In the genomic region with DNA sequence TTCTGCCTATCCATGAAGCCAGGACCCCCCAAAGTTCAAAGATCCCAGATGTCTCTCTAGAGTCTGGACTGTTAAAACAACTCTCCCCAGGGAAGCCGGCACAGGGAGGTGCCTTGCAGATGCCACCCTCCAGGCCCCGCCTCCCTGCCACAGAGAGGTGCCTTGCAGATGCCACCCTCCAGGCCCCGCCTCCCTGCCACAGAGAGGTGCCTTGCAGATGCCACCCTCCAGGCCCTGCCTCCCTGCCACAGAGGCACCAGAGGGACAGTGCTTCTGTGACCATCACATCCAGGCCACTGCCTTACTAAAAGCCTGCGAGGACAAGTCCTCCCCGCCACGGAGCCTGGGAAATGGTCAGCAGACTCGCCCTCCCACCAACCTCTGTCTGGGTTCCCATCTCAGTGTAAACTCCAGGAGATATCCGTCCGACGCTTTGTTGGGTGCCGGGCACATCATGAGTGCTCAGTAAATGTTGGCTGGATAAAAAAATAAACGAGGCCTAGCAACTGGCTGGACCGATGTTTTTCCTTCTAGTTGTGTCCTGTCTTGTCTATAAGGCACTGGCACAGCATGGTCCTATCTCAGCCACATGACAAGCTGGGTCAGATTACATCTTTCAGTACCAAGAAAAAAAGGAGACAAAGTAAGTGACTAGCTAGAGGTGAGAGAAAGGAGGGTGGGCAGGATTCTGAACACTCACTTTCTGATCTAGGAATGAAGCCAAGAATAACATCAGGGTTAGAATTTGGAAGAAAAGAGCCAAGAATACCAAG, we compare ENCODE assay signal across 16 cellular contexts.
DNase-seq lines count a peak whose midpoint lies in the region; ATAC-seq and TF ChIP-seq lines count a peak whose summit lies in the region.
"Had no signal": no experiment of that assay in that cellular context is flagged by ENCODE, and none has a peak within 500 bp of the region (broad histone marks: within the 10 kb centered on the region; RNA-seq: fewer than 3 reads in every experiment).

No MANE protein-coding gene starts in this region.

- H3K4me1 ChIP-seq in GM23248 (ENCODE audit: insufficient read depth) (no peaks in the 10 kb centered on the region), ascending aorta (peaks cover 4 to 13% of the 10 kb centered on the region in 2 donors), right atrium auricular region (peaks cover 0 to 40% of the 10 kb centered on the region in 2 donors)
- H3K4me1 ChIP-seq: BLaER1 treated with 17β-estradiol and CSF1 and Interleukin-3, amounts not matched to agents 10 nM and 100 nM had no signal

- H3K27ac ChIP-seq in GM23248 = no peak overlapping the region
- H3K27ac ChIP-seq in ascending aorta = peak overlapping the region; percentile 63 to 80
- peak overlapping the region; percentile 69 to 72 for H3K27ac ChIP-seq in right atrium auricular region
- H3K27ac ChIP-seq: BLaER1 treated with 17β-estradiol and CSF1 and Interleukin-3, amounts not matched to agents 10 nM and 100 nM had no signal

- H2AFZ ChIP-seq in GM23248 = no peak overlapping the region

- no peaks in the 10 kb centered on the region for H3K79me2 ChIP-seq in GM23248 (ENCODE audit: insufficient read depth)

- no peak for TF ChIP-seq CTCF in ascending aorta (IDR thresholded peaks at IDR 0.05)
- no peak for TF ChIP-seq CTCF in right atrium auricular region (IDR thresholded peaks at IDR 0.05)
- TF ChIP-seq CTCF in retinal pigment epithelial cell (conservative IDR thresholded peaks at IDR 0.05; ENCODE audit: low read depth, low read length) = no peak
- TF ChIP-seq CTCF in Calu3 (IDR thresholded peaks at IDR 0.05; ENCODE audit: unreplicated experiment) = no peak

- peaks cover 0 to 2% (median 0%) of the 10 kb centered on the region in 4 donors for H3K4me1 Mint-ChIP-seq in naive thymus-derived CD8-positive, alpha-beta T cell
- peaks cover 45% of the 10 kb centered on the region for H3K4me1 Mint-ChIP-seq in Calu3 (ENCODE audit: low read depth, unreplicated experiment)
- H3K4me1 Mint-ChIP-seq: IgD-negative memory B cell had no signal

- no peak overlapping the region for H3K9ac ChIP-seq in GM23248
- H3K9ac ChIP-seq: BLaER1 treated with 17β-estradiol and CSF1 and Interleukin-3, amounts not matched to agents 10 nM and 100 nM had no signal

- H3K4me3 Mint-ChIP-seq in naive thymus-derived CD8-positive, alpha-beta T cell = no peak overlapping the region
- H3K4me3 Mint-ChIP-seq in Calu3 (ENCODE audit: low read depth, unreplicated experiment) = no peak overlapping the region
- H3K4me3 Mint-ChIP-seq: activated CD8-positive, alpha-beta memory T cell treated with anti-CD3 and anti-CD28 coated beads, Interleukin-2, amount 10 ng/mL, durations not matched to agents 7 days and 5 days had no signal

- no peak overlapping the region for H3K27ac Mint-ChIP-seq in naive thymus-derived CD8-positive, alpha-beta T cell
- no peak overlapping the region for H3K27ac Mint-ChIP-seq in Calu3 (ENCODE audit: unreplicated experiment)
- H3K27ac Mint-ChIP-seq: activated CD8-positive, alpha-beta memory T cell treated with anti-CD3 and anti-CD28 coated beads, Interleukin-2, amount 10 ng/mL, durations not matched to agents 7 days and 5 days had no signal

- peaks cover 1 to 14% (median 5%) of the 10 kb centered on the region in 5 donors for H3K27me3 Mint-ChIP-seq in naive thymus-derived CD8-positive, alpha-beta T cell
- no peaks in the 10 kb centered on the region for H3K27me3 Mint-ChIP-seq in Calu3 (ENCODE audit: unreplicated experiment)
- H3K27me3 Mint-ChIP-seq: IgD-negative memory B cell had no signal

- H3K9me2 ChIP-seq in GM23248 (ENCODE audit: insufficient read depth) = no peaks in the 10 kb centered on the region

- H3K36me3 Mint-ChIP-seq in naive thymus-derived CD8-positive, alpha-beta T cell = no peaks in the 10 kb centered on the region
- H3K36me3 Mint-ChIP-seq in Calu3 (ENCODE audit: insufficient read depth, unreplicated experiment) = no peaks in the 10 kb centered on the region
- H3K36me3 Mint-ChIP-seq: activated CD8-positive, alpha-beta memory T cell treated with anti-CD3 and anti-CD28 coated beads, Interleukin-2, amount 10 ng/mL, durations not matched to agents 7 days and 5 days had no signal

- H3K4me3 ChIP-seq in GM23248 (no peak overlapping the region), ascending aorta (no peak overlapping the region), right atrium auricular region (no peak overlapping the region), retinal pigment epithelial cell (ENCODE audit: low read length) (no peak overlapping the region)
- H3K4me3 ChIP-seq: BLaER1 treated with 17β-estradiol and CSF1 and Interleukin-3, amounts not matched to agents 10 nM and 100 nM; testis had no signal

- H3K9me3 ChIP-seq in GM23248 (ENCODE audit: low read depth) = no peaks in the 10 kb centered on the region
- H3K9me3 ChIP-seq in ascending aorta = no peaks in the 10 kb centered on the region
- H3K9me3 ChIP-seq in right atrium auricular region = no peaks in the 10 kb centered on the region
- H3K9me3 ChIP-seq: testis had no signal

- no peak for ATAC-seq in HG02623 (IDR thresholded peaks at IDR 0.05; ENCODE audit: unreplicated experiment)
- ATAC-seq in naive thymus-derived CD8-positive, alpha-beta T cell = no peak
- ATAC-seq: activated CD8-positive, alpha-beta memory T cell treated with anti-CD3 and anti-CD28 coated beads, Interleukin-2, amount 10 ng/mL, durations not matched to agents 7 days and 5 days had no signal

- H3K27me3 ChIP-seq in GM23248 (replicated peaks; ENCODE audit: insufficient read depth) (no peaks in the 10 kb centered on the region), ascending aorta (no peaks in the 10 kb centered on the region), right atrium auricular region (no peaks in the 10 kb centered on the region)
- H3K27me3 ChIP-seq: testis had no signal

- peak; percentile 33 for DNase-seq in GM23248
- DNase-seq in ascending aorta (ENCODE audit: low spot score in 2 of 2) = no peak
- DNase-seq in right atrium auricular region (ENCODE audit: low spot score) = no peak
- DNase-seq in retinal pigment epithelial cell (ENCODE audit: low read depth) = peak; percentile 51
- no peak for DNase-seq in HCEC 1CT
- no peak for DNase-seq in naive thymus-derived CD8-positive, alpha-beta T cell
- DNase-seq in Calu3 = no peak
- DNase-seq: activated CD8-positive, alpha-beta memory T cell treated with anti-CD3 and anti-CD28 coated beads, Interleukin-2, amount 10 ng/mL, durations not matched to agents 7 days and 5 days; islet precursor cell; NCI-H1930; nucleus accumbens; T-helper 2 cell; testis had no signal

- H3F3A ChIP-seq in GM23248 (ENCODE audit: insufficient read depth) = no peaks in the 10 kb centered on the region

- POLR2A ChIA-PET in naive thymus-derived CD8-positive, alpha-beta T cell (lab: Charles Lee) = no interaction called here

- CTCF ChIA-PET in Calu3 (lab: Charles Lee) = no interaction called here

- in situ Hi-C loops in GM23248 (cut with MboI) = no loop called here

- WGBS in GM23248 (ENCODE audit: low coverage in 1 of 2, low lambda C conversion rate in 2 of 2, missing lambda C conversion rate in 2 of 2), 2 experiments = 77 to 80% methylated on average over 13 of the region's 13 CpGs

- no peaks in the 10 kb centered on the region for H3K9me3 Mint-ChIP-seq in naive thymus-derived CD8-positive, alpha-beta T cell
- H3K9me3 Mint-ChIP-seq in Calu3 (ENCODE audit: low read depth, unreplicated experiment) = no peaks in the 10 kb centered on the region

- H3K36me3 ChIP-seq in GM23248 (ENCODE audit: low read depth) (no peaks in the 10 kb centered on the region), ascending aorta (no peaks in the 10 kb centered on the region), right atrium auricular region (no peaks in the 10 kb centered on the region)
- H3K36me3 ChIP-seq: BLaER1 treated with 17β-estradiol and CSF1 and Interleukin-3, amounts not matched to agents 10 nM and 100 nM had no signal

- no peak overlapping the region for H3K4me2 ChIP-seq in GM23248 (ENCODE audit: unreplicated experiment)
- H3K4me2 ChIP-seq: BLaER1 treated with 17β-estradiol and CSF1 and Interleukin-3, amounts not matched to agents 10 nM and 100 nM had no signal

- H4K20me1 ChIP-seq in GM23248 (ENCODE audit: insufficient read depth) = no peaks in the 10 kb centered on the region
- H4K20me1 ChIP-seq: BLaER1 treated with 17β-estradiol and CSF1 and Interleukin-3, amounts not matched to agents 10 nM and 100 nM had no signal

- no TSS peak for BruUV-seq in Calu3 (replicated peaks; lab: Mats Ljungman, UMichigan)

- intact Hi-C loops in ascending aorta (cut with DNase I) = no loop called here
- intact Hi-C loops in Calu3 (cut with micrococcal nuclease; ENCODE audit: unreplicated experiment) = no loop called here

Comparison
In these comparisons a context has a peak if more than half of its experiments do, and no peak if none do; other contexts are left out.
1. DNase-seq: peak in GM23248 (single experiment) and retinal pigment epithelial cell (single experiment); none in ascending aorta (0 of 2), right atrium auricular region (single experiment), HCEC 1CT (single experiment), naive thymus-derived CD8-positive, alpha-beta T cell (0 of 10) and Calu3 (single experiment).